12 cellular contexts compared by ENCODE assay signal in genomic region chr16:12268602-12269001, GRCh38.
"Had no signal": no experiment of that assay in that cellular context is flagged by ENCODE, and none has a peak within 500 bp of the region (broad histone marks: within the 10 kb centered on the region; RNA-seq: fewer than 3 reads in every experiment).

No MANE protein-coding gene starts in this region.

- H3K9ac ChIP-seq: parathyroid adenoma had no signal

- ATAC-seq: body of pancreas, esophagus mucosa, heart right ventricle had no signal

- H3K27ac ChIP-seq: adrenal gland, body of pancreas, dorsolateral prefrontal cortex, heart right ventricle, parathyroid adenoma, skin epidermis, thyroid gland had no signal

- H3K9me3 ChIP-seq: adrenal gland, body of pancreas, heart right ventricle, thyroid gland had no signal

- H2AFZ ChIP-seq: parathyroid adenoma had no signal

- H3K4me1 ChIP-seq: adrenal gland, body of pancreas, heart right ventricle, parathyroid adenoma, thyroid gland had no signal

- H3K4me3 ChIP-seq: adrenal gland, body of pancreas, dorsolateral prefrontal cortex, heart right ventricle, skin epidermis, thyroid gland had no signal

- H3K79me2 ChIP-seq: parathyroid adenoma had no signal

- DNase-seq: activated B cell treated with CpG ODN at 0.5 μM for 24 hours; activated CD4-positive, alpha-beta T cell treated with anti-CD3 and anti-CD28 coated beads, Interleukin-2, amount 10 ng/mL, durations not matched to agents 24 days and 14 days; activated naive CD4-positive, alpha-beta T cell treated with anti-CD3 and anti-CD28 coated beads for 36 hours; adrenal gland; body of pancreas; dorsolateral prefrontal cortex; heart right ventricle; kidney; thyroid gland had no signal

- H3K27me3 ChIP-seq: adrenal gland, body of pancreas, dorsolateral prefrontal cortex, heart right ventricle, thyroid gland had no signal

- H3K36me3 ChIP-seq: adrenal gland, heart right ventricle, thyroid gland had no signal
